Comparison of ENCODE assay signal across 29 cellular contexts in the genomic region with DNA sequence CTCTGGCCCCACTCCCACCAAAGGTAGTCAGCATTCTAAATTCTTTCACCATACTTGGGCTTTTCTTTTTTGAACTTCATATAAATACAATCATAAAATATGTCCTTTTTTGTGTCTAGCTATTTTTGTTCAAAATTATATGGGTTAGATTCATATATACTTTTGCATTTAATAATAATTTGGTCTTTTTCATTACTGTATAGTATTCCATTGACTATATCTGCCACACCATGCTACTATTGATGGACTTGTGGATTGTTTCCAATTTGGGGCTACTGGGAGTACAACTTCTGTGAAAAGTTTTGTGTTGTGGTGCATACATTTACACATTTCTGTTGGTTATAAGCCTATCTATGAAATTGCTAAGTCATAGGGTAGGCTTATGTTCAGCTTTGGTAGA.
"Had no signal": no experiment of that assay in that cellular context is flagged by ENCODE, and none has a peak within 500 bp of the region (broad histone marks: within the 10 kb centered on the region; RNA-seq: fewer than 3 reads in every experiment).

No MANE protein-coding gene starts in this region.

- H3K4me1 ChIP-seq: foreskin keratinocyte had no signal

- DNase-seq: colonic mucosa; cortex of kidney; dermis blood vessel endothelial cell; dorsolateral prefrontal cortex; effector CD4-positive, alpha-beta T cell; effector CD8-positive, alpha-beta T cell; effector memory CD4-positive, alpha-beta T cell; effector memory CD8-positive, alpha-beta T cell; endodermal cell; erythroblast; esophagus squamous epithelium; foreskin fibroblast; foreskin keratinocyte; foreskin melanocyte; gastrocnemius medialis; glutamatergic neuron; head of caudate nucleus; heart left ventricle; heart right ventricle had no signal

- ATAC-seq: effector memory CD8-positive, alpha-beta T cell; esophagus mucosa; foreskin keratinocyte; gastrocnemius medialis; gastroesophageal sphincter; heart left ventricle; heart right ventricle had no signal

- H3K9me3 ChIP-seq: colonic mucosa, esophagus muscularis mucosa, esophagus squamous epithelium, gastrocnemius medialis, gastroesophageal sphincter, heart left ventricle had no signal

- H3K4me2 ChIP-seq: hepatocyte had no signal

- FAIRE-seq: colon, endometrium, endothelial cell of umbilical vein, frontal cortex had no signal

- H3K36me3 ChIP-seq: colonic mucosa, esophagus muscularis mucosa, esophagus squamous epithelium, gastrocnemius medialis, gastroesophageal sphincter, heart left ventricle, heart right ventricle had no signal

- H3K79me2 ChIP-seq: hepatocyte had no signal

- H3K4me3 ChIP-seq: colonic mucosa, coronary artery, dorsolateral prefrontal cortex, esophagus muscularis mucosa, esophagus squamous epithelium, gastrocnemius medialis, gastroesophageal sphincter, heart left ventricle, heart right ventricle, hepatocyte had no signal

- H2AFZ ChIP-seq: hepatocyte had no signal

- H3K27me3 ChIP-seq: colonic mucosa, dorsolateral prefrontal cortex, esophagus muscularis mucosa, esophagus squamous epithelium, foreskin keratinocyte, gastrocnemius medialis, gastroesophageal sphincter, heart left ventricle, heart right ventricle, hepatocyte had no signal

- H3K27ac ChIP-seq: colonic mucosa, coronary artery, dorsolateral prefrontal cortex, epithelial cell of prostate, esophagus muscularis mucosa, esophagus squamous epithelium, foreskin keratinocyte, gastrocnemius medialis, gastroesophageal sphincter, heart left ventricle, heart right ventricle, hepatocyte had no signal
